ENCODE assay signal across 1 cellular context in the genomic region with DNA sequence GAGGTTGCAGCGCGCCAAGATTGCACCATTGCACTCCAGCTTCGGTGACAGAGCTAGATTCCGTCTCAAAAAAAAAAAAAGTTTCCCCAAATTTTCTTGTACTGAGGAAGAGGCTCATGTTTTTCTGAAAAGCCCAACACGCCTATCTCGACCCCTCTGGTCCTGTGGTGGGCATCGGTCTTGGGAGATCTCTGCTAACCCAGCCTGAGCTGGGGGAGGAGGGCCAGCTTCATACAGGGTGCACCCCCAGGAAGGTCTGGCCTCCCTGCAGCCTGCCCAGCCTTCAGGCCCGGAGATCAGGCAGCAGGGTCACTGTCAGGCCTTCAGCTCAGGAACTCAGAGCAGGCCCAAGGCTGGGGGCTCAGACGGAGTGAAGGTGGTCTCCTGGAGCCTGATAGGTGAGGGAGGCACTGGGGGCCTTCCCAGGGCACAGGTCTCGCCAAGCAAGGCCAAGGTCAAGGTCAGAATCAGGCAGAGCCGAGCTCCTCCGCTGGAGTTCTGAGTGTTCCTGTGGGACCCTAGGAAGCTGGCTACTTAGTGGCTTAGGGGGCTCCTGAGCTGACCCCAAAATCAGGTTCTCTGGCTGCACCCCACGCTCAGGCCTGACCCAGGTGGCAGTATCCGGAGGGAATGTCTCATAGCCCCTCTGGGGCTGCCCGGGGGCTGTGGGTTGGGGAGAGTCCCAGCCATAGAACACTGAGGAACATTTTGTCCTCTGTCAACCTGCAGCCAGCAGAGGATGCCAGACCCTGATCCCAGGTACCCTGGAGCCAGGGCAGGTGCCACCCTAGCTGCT.
TF ChIP-seq lines count a peak whose summit lies in the region.

No MANE protein-coding gene starts in this region.

TF ChIP-seq in H1, 55 proteins besides CTCF, POLR2A, EP300 and RAD21 (continued from another document):
- TF ChIP-seq TAF7 (optimal IDR thresholded peaks at IDR 0.05; ENCODE audit: borderline replicate concordance, low read depth, low read length): no peak
- no peak for TF ChIP-seq HDAC6 (IDR thresholded peaks at IDR 0.05; ENCODE audit: low read depth, low read length)
- no peak for TF ChIP-seq NANOG (IDR thresholded peaks at IDR 0.05; ENCODE audit: insufficient read depth, low read depth, low read length, poor library complexity, severe bottlenecking)
- TF ChIP-seq FOSL1 (IDR thresholded peaks at IDR 0.05; ENCODE audit: insufficient read depth, low read depth, low read length): no peak
- TF ChIP-seq POLR2AphosphoS5 (IDR thresholded peaks at IDR 0.05; ENCODE audit: low read depth, low read length): no peak
- no peak for TF ChIP-seq BRCA1 (IDR thresholded peaks at IDR 0.05; ENCODE audit: low read depth, low read length)
- no peak for TF ChIP-seq SUZ12 (IDR thresholded peaks at IDR 0.05; ENCODE audit: low read length)
